Comparison of ENCODE assay signal across 19 cellular contexts in the genomic region with DNA sequence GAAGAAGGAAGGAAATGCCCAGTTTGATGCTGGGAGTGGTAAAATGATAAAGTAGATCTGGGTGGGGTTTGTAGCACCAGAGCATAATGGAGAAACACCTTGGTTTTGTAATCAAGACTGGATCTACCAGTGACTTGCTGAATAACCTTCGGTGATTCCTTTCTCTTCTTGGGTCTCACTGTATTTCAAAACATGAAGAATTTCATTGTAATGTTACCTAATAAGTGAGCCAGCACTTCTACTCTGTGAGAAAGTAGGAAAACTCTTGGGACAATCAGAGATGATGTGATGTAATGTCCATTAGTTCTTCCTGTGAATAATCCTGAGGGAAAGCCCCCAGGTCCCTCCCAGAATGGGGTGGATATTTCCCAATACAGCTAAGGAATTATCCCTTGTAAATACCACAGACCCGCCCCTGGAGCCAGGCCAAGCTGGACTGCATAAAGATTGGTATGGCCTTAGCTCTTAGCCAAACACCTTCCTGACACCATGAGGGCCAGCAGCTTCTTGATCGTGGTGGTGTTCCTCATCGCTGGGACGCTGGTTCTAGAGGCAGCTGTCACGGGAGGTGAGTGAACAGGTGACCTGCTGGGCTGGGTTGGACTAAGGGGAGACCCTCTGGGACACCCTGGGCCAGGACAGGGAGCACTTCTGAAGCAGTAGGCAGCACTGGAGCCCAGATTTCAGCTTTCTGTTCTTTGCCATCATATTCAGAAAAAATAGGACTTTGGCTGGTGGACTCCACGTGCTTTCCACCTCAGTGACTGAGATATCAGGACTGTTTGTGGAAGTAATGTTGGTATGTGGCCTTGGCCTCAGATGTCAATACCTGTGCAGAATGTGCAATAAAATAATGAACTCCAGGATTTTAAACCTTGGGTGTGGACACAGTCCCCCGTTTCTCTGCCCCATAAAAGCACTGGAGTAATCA. TPM values are rescaled to one million over a fixed set of nuclear protein-coding genes. Genes with fewer than 3 reads are reported as not detected.
A peak's percentile ranks its signal among the peaks of the same experiment; 100 is the strongest.
DNase-seq lines count a peak whose midpoint lies in the region; ATAC-seq and TF ChIP-seq lines count a peak whose summit lies in the region.
"Had no signal": no experiment of that assay in that cellular context is flagged by ENCODE, and none has a peak within 500 bp of the region (broad histone marks: within the 10 kb centered on the region; RNA-seq: fewer than 3 reads in every experiment).

A gene with protein sequence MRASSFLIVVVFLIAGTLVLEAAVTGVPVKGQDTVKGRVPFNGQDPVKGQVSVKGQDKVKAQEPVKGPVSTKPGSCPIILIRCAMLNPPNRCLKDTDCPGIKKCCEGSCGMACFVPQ (plus strand): TSS at position 469 of the 931 bp plus-strand sequence. CDS start 21 bp downstream, at position 490.

- no peak within 1 kb of the TSS for H2BK15ac ChIP-seq in mesendoderm (replicated peaks; ENCODE audit: low read depth)

- H4K8ac ChIP-seq in mesendoderm (ENCODE audit: low read depth, low read length) = no peak within 1 kb of the TSS

- H3K18ac ChIP-seq in mesendoderm (ENCODE audit: low read length) = no peak within 1 kb of the TSS

- TSS peak; percentile 92 for BruUV-seq in Caco-2 (replicated peaks; lab: Mats Ljungman, UMichigan)

- intact Hi-C loops in Caco-2 (cut with micrococcal nuclease; ENCODE audit: unreplicated experiment) = no loop called here
- intact Hi-C loops in naive thymus-derived CD4-positive, alpha-beta T cell (cut with micrococcal nuclease) = loop anchor here in 1 of 2 donors (10.0 kb wide), 1 partner anchor 60 kb away; no protein-coding TSS in a partner anchor

- no peak for TF ChIP-seq CTCF in Caco-2 (IDR thresholded peaks at IDR 0.05; ENCODE audit: insufficient read depth in 1 of 2, low read depth in 1 of 2, low read length in 1 of 2, severe bottlenecking in 1 of 2, unreplicated experiment in 1 of 2)

- no peak within 1 kb of the TSS for H2AK5ac ChIP-seq in mesendoderm (ENCODE audit: low read length)

- H3K56ac ChIP-seq in mesendoderm (ENCODE audit: low read length) = no peak within 1 kb of the TSS

- H3K4me3 ChIP-seq in Caco-2 (ENCODE audit: low read depth, low read length) (no peak within 1 kb of the TSS), esophagus (ENCODE audit: low read depth in 1 of 2, low read length in 2 of 2) (no peak within 1 kb of the TSS), mesendoderm (ENCODE audit: low read length) (no peak within 1 kb of the TSS)
- no peak within 1 kb of the TSS for H3K4me3 ChIP-seq in naive thymus-derived CD4-positive, alpha-beta T cell (ENCODE audit: low read length)
- H3K4me3 ChIP-seq: K562 had no signal

- H3K27me3 ChIP-seq in Caco-2 (replicated peaks; ENCODE audit: control insufficient read depth, insufficient read depth, low read length) (no peaks in the 10 kb centered on the region), esophagus (ENCODE audit: control insufficient read depth in 1 of 2, insufficient read depth in 2 of 2, low read length in 2 of 2) (no peaks in the 10 kb centered on the region), mesendoderm (ENCODE audit: insufficient read depth, low read length, poor library complexity) (no peaks in the 10 kb centered on the region)
- no peaks in the 10 kb centered on the region for H3K27me3 ChIP-seq in naive thymus-derived CD4-positive, alpha-beta T cell (ENCODE audit: control insufficient read depth in 2 of 2, insufficient read depth in 2 of 2, low read length in 2 of 2)

- H3K27me3 Mint-ChIP-seq in Caco-2 (ENCODE audit: insufficient read depth, unreplicated experiment) = peaks cover 7% of the 10 kb centered on the region
- H3K27me3 Mint-ChIP-seq in naive thymus-derived CD4-positive, alpha-beta T cell = peaks cover 7 to 27% (median 21%) of the 10 kb centered on the region in 5 donors

- H3K4me1 ChIP-seq in Caco-2 = peaks cover 10% of the 10 kb centered on the region
- peaks cover 0 to 3% of the 10 kb centered on the region in 2 donors for H3K4me1 ChIP-seq in esophagus (ENCODE audit: control insufficient read depth in 2 of 2, insufficient read depth in 2 of 2, low read length in 1 of 2)
- H3K4me1 ChIP-seq in mesendoderm (ENCODE audit: control insufficient read depth, low read depth, low read length) = no peaks in the 10 kb centered on the region
- H3K4me1 ChIP-seq in naive thymus-derived CD4-positive, alpha-beta T cell (ENCODE audit: control insufficient read depth in 2 of 2, insufficient read depth in 2 of 2, low read length in 2 of 2) = no peaks in the 10 kb centered on the region

- H3K9me3 Mint-ChIP-seq in Caco-2 (ENCODE audit: unreplicated experiment) = no peaks in the 10 kb centered on the region
- peaks cover 0 to 4% (median 0%) of the 10 kb centered on the region in 11 donors for H3K9me3 Mint-ChIP-seq in naive thymus-derived CD4-positive, alpha-beta T cell
- H3K9me3 Mint-ChIP-seq: central memory CD8-positive, alpha-beta T cell; stimulated activated effector memory CD8-positive, alpha-beta T cell treated with anti-CD3 and anti-CD28 coated beads, Interleukin-12 subunit alpha, Interleukin-12 subunit beta, amount 100 ng/mL, for 72 hours; T-helper 1 cell treated with Interleukin-12 subunit alpha and Interleukin-12 subunit beta and Interleukin-4 antibody, amounts not matched to agents 30 μg/mL and 1 μg/mL, for 36 hours had no signal

- H2BK5ac ChIP-seq in mesendoderm (ENCODE audit: low read length) = no peak within 1 kb of the TSS

- H3K4ac ChIP-seq in mesendoderm (ENCODE audit: low read depth, low read length) = no peak within 1 kb of the TSS

- no peak within 1 kb of the TSS for H3K27ac Mint-ChIP-seq in Caco-2 (ENCODE audit: unreplicated experiment)
- H3K27ac Mint-ChIP-seq in naive thymus-derived CD4-positive, alpha-beta T cell = no peak within 1 kb of the TSS
- H3K27ac Mint-ChIP-seq: activated naive CD8-positive, alpha-beta T cell; stimulated activated effector memory CD8-positive, alpha-beta T cell treated with anti-CD3 and anti-CD28 coated beads, Interleukin-12 subunit alpha, Interleukin-12 subunit beta, amount 100 ng/mL, for 72 hours; T-helper 1 cell treated with Interleukin-12 subunit alpha and Interleukin-12 subunit beta and Interleukin-4 antibody, amounts not matched to agents 30 μg/mL and 1 μg/mL, for 36 hours had no signal

- H3K4me2 ChIP-seq in mesendoderm (ENCODE audit: low read length) = no peak within 1 kb of the TSS

- CTCF ChIA-PET in Caco-2 (lab: Charles Lee) = interaction anchor here (0.6 to 1.1 kb wide), 2 partner anchors 116 to 164 kb away, joined by 3 read pairs; no protein-coding TSS in a partner anchor
- CTCF ChIA-PET in naive thymus-derived CD4-positive, alpha-beta T cell (lab: Charles Lee) = no interaction called here

- no peaks in the 10 kb centered on the region for H3K79me2 ChIP-seq in mesendoderm (ENCODE audit: control insufficient read depth, insufficient read depth, low read length)

- H4K5ac ChIP-seq in mesendoderm (ENCODE audit: low read length) = no peak within 1 kb of the TSS

- H2BK120ac ChIP-seq in mesendoderm (ENCODE audit: low read depth, low read length) = no peak within 1 kb of the TSS

- DNase-seq in Caco-2 (peak; percentile 70 to 85), NCI-H226 (peak; percentile 89), mesendoderm (no peak), retina (no peak)
- DNase-seq in naive thymus-derived CD4-positive, alpha-beta T cell = no peak
- DNase-seq: NCI-H187, NCI-H524 treated with DMSO at 0.1 percent for 48 hours had no signal

- no peaks in the 10 kb centered on the region for H3K79me1 ChIP-seq in mesendoderm (ENCODE audit: low read length)

- H3K23ac ChIP-seq in mesendoderm (ENCODE audit: low read length) = peak within 1 kb of the TSS; percentile 51

- H3K9me3 ChIP-seq in Caco-2 (no peaks in the 10 kb centered on the region), esophagus (ENCODE audit: control insufficient read depth in 2 of 2, insufficient read depth in 1 of 2, low read depth in 1 of 2, low read length in 1 of 2) (no peaks in the 10 kb centered on the region)
- H3K9me3 ChIP-seq in naive thymus-derived CD4-positive, alpha-beta T cell (ENCODE audit: control insufficient read depth in 2 of 3, low read length in 3 of 3) = no peaks in the 10 kb centered on the region

- no peak for ATAC-seq in HG03442 (IDR thresholded peaks at IDR 0.05; ENCODE audit: unreplicated experiment)
- no peak for ATAC-seq in HG03039 (IDR thresholded peaks at IDR 0.05; ENCODE audit: unreplicated experiment)
- ATAC-seq in naive thymus-derived CD4-positive, alpha-beta T cell = no peak
- ATAC-seq: activated CD4-positive, CD25-positive, alpha-beta regulatory T cell treated with anti-CD3 and anti-CD28 coated beads, Interleukin-2, amount 50 U/mL, for 24 hours; K562; sciatic nerve; stimulated activated effector memory CD8-positive, alpha-beta T cell treated with anti-CD3 and anti-CD28 coated beads, Interleukin-12 subunit alpha, Interleukin-12 subunit beta, amount 100 ng/mL, for 72 hours had no signal

- H3K27ac ChIP-seq in esophagus (ENCODE audit: low read depth in 2 of 2, low read length in 1 of 2) (peak within 1 kb of the TSS in 1 of 2 donors; percentile 70), mesendoderm (ENCODE audit: low read depth, low read length) (no peak within 1 kb of the TSS)
- H3K27ac ChIP-seq in naive thymus-derived CD4-positive, alpha-beta T cell (ENCODE audit: low read depth, low read length) = no peak within 1 kb of the TSS

- POLR2A ChIA-PET in Caco-2 (lab: Charles Lee) = no interaction called here
- POLR2A ChIA-PET in naive thymus-derived CD4-positive, alpha-beta T cell (lab: Charles Lee) = no interaction called here

- H3K36me3 ChIP-seq in Caco-2 (ENCODE audit: control insufficient read depth, insufficient read depth, low read length) (no peaks in the 10 kb centered on the region), esophagus (ENCODE audit: control insufficient read depth in 2 of 2, insufficient read depth in 2 of 2, low read length in 1 of 2) (no peaks in the 10 kb centered on the region), mesendoderm (ENCODE audit: control insufficient read depth, insufficient read depth, low read length) (no peaks in the 10 kb centered on the region)
- no peaks in the 10 kb centered on the region for H3K36me3 ChIP-seq in naive thymus-derived CD4-positive, alpha-beta T cell (ENCODE audit: control insufficient read depth in 2 of 3, insufficient read depth in 3 of 3, low read length in 3 of 3)

- no peak within 1 kb of the TSS for H3K4me3 Mint-ChIP-seq in Caco-2 (ENCODE audit: unreplicated experiment)
- no peak within 1 kb of the TSS for H3K4me3 Mint-ChIP-seq in naive thymus-derived CD4-positive, alpha-beta T cell
- H3K4me3 Mint-ChIP-seq: activated naive CD8-positive, alpha-beta T cell; central memory CD8-positive, alpha-beta T cell; neural crest cell; stimulated activated effector memory CD8-positive, alpha-beta T cell treated with anti-CD3 and anti-CD28 coated beads, Interleukin-12 subunit alpha, Interleukin-12 subunit beta, amount 100 ng/mL, for 72 hours; T-helper 1 cell treated with Interleukin-12 subunit alpha and Interleukin-12 subunit beta and Interleukin-4 antibody, amounts not matched to agents 30 μg/mL and 1 μg/mL, for 36 hours had no signal

- 59 to 64% methylated on average over 8 of the region's 8 CpGs for WGBS in esophagus, 2 donors
- no CpG with 5 or more reads among the region's 8 CpGs for whole genome bisulfite sequencing in mesendoderm (ENCODE audit: extremely low coverage, insufficient coverage, low lambda C conversion rate)

- no peaks in the 10 kb centered on the region for H3K36me3 Mint-ChIP-seq in Caco-2 (ENCODE audit: insufficient read depth, unreplicated experiment)
- no peaks in the 10 kb centered on the region for H3K36me3 Mint-ChIP-seq in naive thymus-derived CD4-positive, alpha-beta T cell
- H3K36me3 Mint-ChIP-seq: stimulated activated effector memory CD8-positive, alpha-beta T cell treated with anti-CD3 and anti-CD28 coated beads, Interleukin-12 subunit alpha, Interleukin-12 subunit beta, amount 100 ng/mL, for 72 hours had no signal

- no peak within 1 kb of the TSS for H3K9ac ChIP-seq in mesendoderm (ENCODE audit: low read length)

- H3K4me1 Mint-ChIP-seq in Caco-2 (ENCODE audit: low read depth, unreplicated experiment) = no peaks in the 10 kb centered on the region
- H3K4me1 Mint-ChIP-seq in naive thymus-derived CD4-positive, alpha-beta T cell = peaks cover 0 to 3% (median 0%) of the 10 kb centered on the region in 7 donors
- H3K4me1 Mint-ChIP-seq: central memory CD8-positive, alpha-beta T cell; neural crest cell; stimulated activated effector memory CD8-positive, alpha-beta T cell treated with anti-CD3 and anti-CD28 coated beads, Interleukin-12 subunit alpha, Interleukin-12 subunit beta, amount 100 ng/mL, for 72 hours had no signal

RNA-seq across cellular contexts. Expression of the gene that starts here (rescaled TPM):
- total RNA-seq in Caco-2 (2022) = 3.7 and 6.8 TPM in 2 replicates
- 1,000 to 10,000 TPM in 1 of 2 donors, 100 to 1,000 TPM in 1; 430 to 2,639 TPM for polyA plus RNA-seq in esophagus
- polyA plus RNA-seq in mesendoderm (2013, experiment 1 of 2) = not detected
- polyA plus RNA-seq in mesendoderm (2013, experiment 2 of 2) = not detected
- not detected for total RNA-seq in naive thymus-derived CD4-positive, alpha-beta T cell
- not detected for polyA plus RNA-seq in naive thymus-derived CD4-positive, alpha-beta T cell
- total RNA-seq: K562, liver, neural crest cell had no signal
- polyA plus RNA-seq: K562, liver had no signal

Comparison
In these comparisons a context has a peak if more than half of its experiments do, and no peak if none do; other contexts are left out.
1. RNA of the gene that starts here (polyA plus RNA-seq): 430 to 2,639 TPM in esophagus; not detected in naive thymus-derived CD4-positive, alpha-beta T cell; every median in the first group is over 100 times any median in the second.
2. DNase-seq: peak in Caco-2 (2 of 2) and NCI-H226 (single experiment); none in mesendoderm (single experiment), retina (single experiment) and naive thymus-derived CD4-positive, alpha-beta T cell (0 of 9).